ENCODE assay signal across 18 cellular contexts in genomic region chr17:69245617-69246016, GRCh38. TPM values are rescaled to one million over a fixed set of nuclear protein-coding genes. Genes with fewer than 3 reads are reported as not detected.
A peak's percentile ranks its signal among the peaks of the same experiment; 100 is the strongest.
DNase-seq lines count a peak whose midpoint lies in the region; ATAC-seq, FAIRE-seq and TF ChIP-seq lines count a peak whose summit lies in the region.
"Had no signal": no experiment of that assay in that cellular context is flagged by ENCODE, and none has a peak within 500 bp of the region (broad histone marks: within the 10 kb centered on the region; RNA-seq: fewer than 3 reads in every experiment).

No MANE protein-coding gene starts in this region.

- H2BK5ac ChIP-seq in mesenchymal stem cell (ENCODE audit: low read depth, low read length, poor library complexity, severe bottlenecking): no peak overlapping the region
- no peak overlapping the region for H2BK5ac ChIP-seq in H9 (ENCODE audit: insufficient read length, low read length)

- WGBS in K562 (ENCODE audit: insufficient coverage, low coverage, missing lambda C conversion rate): 2% methylated on average over 2 of the region's 2 CpGs
- whole genome bisulfite sequencing in mesenchymal stem cell: no CpG with 5 or more reads among the region's 2 CpGs
- WGBS in right cardiac atrium: 65% methylated on average over 2 of the region's 2 CpGs
- no CpG with 5 or more reads among the region's 2 CpGs for WGBS in H9 (ENCODE audit: extremely low coverage, insufficient read length, low lambda C conversion rate)

- H3K27me3 ChIP-seq in GM06990 (replicated peaks; ENCODE audit: control insufficient read depth, insufficient read depth, low read length) (no peaks in the 10 kb centered on the region), K562 (ENCODE audit: control insufficient read depth in 2 of 2, insufficient read depth in 2 of 2, low read length in 2 of 2) (no peaks in the 10 kb centered on the region), mesenchymal stem cell (ENCODE audit: control insufficient read depth in 1 of 2, insufficient read depth in 1 of 2, low read length in 2 of 2) (no peaks in the 10 kb centered on the region), right cardiac atrium (ENCODE audit: control insufficient read depth, insufficient read depth) (no peaks in the 10 kb centered on the region), H9 (ENCODE audit: insufficient read depth, low read length) (no peaks in the 10 kb centered on the region)
- H3K27me3 ChIP-seq: SJSA1 had no signal

- no peak overlapping the region for H3K56ac ChIP-seq in H9 (ENCODE audit: insufficient read length, low read depth, low read length)

- H3K4me3 Mint-ChIP-seq in H9: no peak overlapping the region
- H3K4me3 Mint-ChIP-seq: CD4-positive, alpha-beta memory T cell; T-cell had no signal

- H3T11ph ChIP-seq in H9 (ENCODE audit: low read length): no peak overlapping the region

- DNase-seq in GM06990 (ENCODE audit: extremely low read depth, insufficient read length) (peak; percentile 25), K562 (ENCODE audit: extremely low read depth in 1 of 4, low spot score in 3 of 4) (no peak), mesenchymal stem cell (no peak), posterior cingulate gyrus (no peak), right cardiac atrium (no peak), H9 (no peak)
- DNase-seq: CD4-positive, alpha-beta memory T cell; H7; NCI-H187 treated with DMSO at 0.1 percent for 48 hours; NCI-H446; NCI-H69; NK-92 treated with Interleukin-12 subunit alpha and Interleukin-12 subunit beta, amount 100 ng/mL, for 24 hours; PC-9; T-cell had no signal

- intact Hi-C loops in K562 (cut with micrococcal nuclease) (loop anchor here (1.0 kb wide), 1 partner anchor 471 kb away; no protein-coding TSS in a partner anchor), posterior cingulate gyrus (cut with DNase I) (loop anchor here (2.0 kb wide), 1 partner anchor 473 kb away; no protein-coding TSS in a partner anchor), right cardiac atrium (cut with DNase I) (loop anchor here in 1 of 4 donors (5.0 kb wide), 1 partner anchor 468 kb away; no protein-coding TSS in a partner anchor)

- H3K27ac ChIP-seq in K562 (ENCODE audit: extremely low read depth, low read depth, low read length) (no peak overlapping the region), mesenchymal stem cell (ENCODE audit: low read length, poor library complexity, severe bottlenecking) (no peak overlapping the region), right cardiac atrium (ENCODE audit: low read length) (no peak overlapping the region), H9 (ENCODE audit: insufficient read length, low read depth, low read length) (no peak overlapping the region)
- H3K27ac ChIP-seq: HL-60, PC-9, SJSA1 had no signal

- no peak for TF ChIP-seq POLR2A in K562 (conservative IDR thresholded peaks at IDR 0.05)

- BruUV-seq in K562 (replicated peaks; lab: Mats Ljungman, UMichigan): no TSS peak

- TF ChIP-seq CTCF in GM06990 (IDR thresholded peaks at IDR 0.05; ENCODE audit: insufficient read depth, low read length, poor library complexity, severe bottlenecking): no peak
- no peak for TF ChIP-seq CTCF in K562 (IDR thresholded peaks at IDR 0.05 in 2 of 3, conservative IDR thresholded peaks at IDR 0.05 in 1 of 3; ENCODE audit: insufficient read depth in 2 of 3, low read depth in 1 of 3, low read length in 3 of 3)
- no peak for TF ChIP-seq CTCF in H9 (conservative IDR thresholded peaks at IDR 0.05)

- H4K5ac ChIP-seq in H9 (ENCODE audit: insufficient read length, low read depth, low read length): no peak overlapping the region

- H3K4ac ChIP-seq in mesenchymal stem cell (ENCODE audit: low read depth in 1 of 2, low read length in 2 of 2): no peak overlapping the region
- H3K4ac ChIP-seq in H9 (ENCODE audit: low read depth, low read length): no peak overlapping the region

- H3K27ac Mint-ChIP-seq in H9: no peak overlapping the region
- H3K27ac Mint-ChIP-seq: CD4-positive, alpha-beta memory T cell; T-cell had no signal

- H4K91ac ChIP-seq in mesenchymal stem cell (ENCODE audit: low read length) (no peak overlapping the region), H9 (ENCODE audit: insufficient read length, low read depth, low read length) (no peak overlapping the region)

- H4K8ac ChIP-seq in mesenchymal stem cell (ENCODE audit: low read length) (no peak overlapping the region), H9 (replicated peaks; ENCODE audit: insufficient read length, low read depth, low read length) (no peak overlapping the region)

- H3K9me3 Mint-ChIP-seq in H9: no peaks in the 10 kb centered on the region
- H3K9me3 Mint-ChIP-seq: CD4-positive, alpha-beta memory T cell; T-cell had no signal

- H2BK12ac ChIP-seq in mesenchymal stem cell (ENCODE audit: low read length in 2 of 2) (no peak overlapping the region), H9 (ENCODE audit: insufficient read length, low read depth, low read length) (no peak overlapping the region)

- TF ChIP-seq EP300 in K562 (IDR thresholded peaks at IDR 0.05; ENCODE audit: low read length): no peak

- no peaks in the 10 kb centered on the region for H3K4me1 Mint-ChIP-seq in H9
- H3K4me1 Mint-ChIP-seq: CD4-positive, alpha-beta memory T cell; T-cell had no signal

- H3K4me2 ChIP-seq in K562 (ENCODE audit: insufficient read depth, low read length) (no peak overlapping the region; the same call in 1 of the 2 replicates), mesenchymal stem cell (ENCODE audit: low read length, poor library complexity, severe bottlenecking) (no peak overlapping the region), H9 (ENCODE audit: insufficient read depth, insufficient read length, low read length) (no peak overlapping the region)
- H3K4me2 ChIP-seq: PC-9 had no signal

- H3K4me1 ChIP-seq in K562 (replicated peaks in 1 of 2; ENCODE audit: control insufficient read depth in 2 of 2, insufficient read depth in 2 of 2, low read length in 2 of 2) (no peaks in the 10 kb centered on the region; a peak in 1 of 5 replicates), mesenchymal stem cell (ENCODE audit: control insufficient read depth, insufficient read depth, low read depth, low read length) (no peaks in the 10 kb centered on the region), right cardiac atrium (ENCODE audit: control insufficient read depth, insufficient read depth, low read length) (no peaks in the 10 kb centered on the region), H9 (ENCODE audit: insufficient read depth, low read length) (no peaks in the 10 kb centered on the region)
- H3K4me1 ChIP-seq: SJSA1 had no signal

- H2BK15ac ChIP-seq in mesenchymal stem cell (ENCODE audit: low read depth, poor library complexity, severe bottlenecking) (no peak overlapping the region), H9 (ENCODE audit: low read depth, low read length) (no peak overlapping the region)

- in situ Hi-C loops in K562 (cut with MboI): loop anchor here (25.0 kb wide), 1 partner anchor 283 kb away; the partner anchor contains the start of gene ABCA8

- H2BK20ac ChIP-seq in H9 (ENCODE audit: low read depth, low read length, poor library complexity, severe bottlenecking): no peak overlapping the region

- CTCF ChIA-PET in K562 (lab: Yijun Ruan, JAX; ENCODE audit: low intra/inter-chr PET ratio): interaction anchor here (0.6 to 2.2 kb wide), 4 partner anchors 10 to 474 kb away, joined by 4 to 17 read pairs (median 14); no protein-coding TSS in a partner anchor

- H3K4me3 ChIP-seq in GM06990 (replicated peaks; ENCODE audit: low read depth, low read length): no peak overlapping the region
- H3K4me3 ChIP-seq in K562: no peak overlapping the region
- H3K4me3 ChIP-seq in mesenchymal stem cell (ENCODE audit: insufficient read depth in 1 of 2, low read depth in 1 of 2, low read length in 2 of 2): no peak overlapping the region
- H3K4me3 ChIP-seq in right cardiac atrium (ENCODE audit: low read length): no peak overlapping the region
- H3K4me3 ChIP-seq: PC-9, SJSA1 had no signal

- H4K20me1 ChIP-seq in K562 (replicated peaks; ENCODE audit: control insufficient read depth, insufficient read depth, low read length) (no peaks in the 10 kb centered on the region), H9 (ENCODE audit: control insufficient read depth, insufficient read depth, insufficient read length) (no peaks in the 10 kb centered on the region)

- no peaks in the 10 kb centered on the region for H3K79me2 ChIP-seq in K562 (ENCODE audit: control insufficient read depth, insufficient read depth, low read length)
- H3K79me2 ChIP-seq in H9 (ENCODE audit: insufficient read depth, low read length): no peaks in the 10 kb centered on the region

- H2AK5ac ChIP-seq in mesenchymal stem cell (ENCODE audit: low read length, severe bottlenecking) (no peak overlapping the region), H9 (ENCODE audit: insufficient read length, low read length) (no peak overlapping the region)

- H3K9me3 ChIP-seq in K562 (replicated peaks; ENCODE audit: control insufficient read depth, insufficient read depth, low read depth, low read length) (no peaks in the 10 kb centered on the region), mesenchymal stem cell (ENCODE audit: control insufficient read depth, low read length) (no peaks in the 10 kb centered on the region), right cardiac atrium (ENCODE audit: control insufficient read depth, low read length) (no peaks in the 10 kb centered on the region), H9 (ENCODE audit: control insufficient read depth, low read depth, low read length) (no peaks in the 10 kb centered on the region)
- H3K9me3 ChIP-seq: SJSA1 had no signal

- H3K9me1 ChIP-seq in K562 (ENCODE audit: control insufficient read depth, insufficient read depth, low read length): no peaks in the 10 kb centered on the region

- H3K18ac ChIP-seq in mesenchymal stem cell (ENCODE audit: low read depth in 1 of 2, low read length in 2 of 2): no peak overlapping the region
- H3K18ac ChIP-seq in H9 (ENCODE audit: insufficient read length, low read depth, low read length): no peak overlapping the region

- H3K14ac ChIP-seq in mesenchymal stem cell (ENCODE audit: low read length in 2 of 2) (no peak overlapping the region), H9 (ENCODE audit: insufficient read depth, low read length) (no peak overlapping the region)

- H3K9ac ChIP-seq in K562 (ENCODE audit: insufficient read depth in 1 of 2, low read depth in 2 of 2, low read length in 2 of 2): no peak overlapping the region
- peak overlapping the region; percentile 61 for H3K9ac ChIP-seq in mesenchymal stem cell (ENCODE audit: low read length)
- H3K9ac ChIP-seq in H9 (ENCODE audit: extremely low read depth, insufficient read length, low read length): no peak overlapping the region

- no peaks in the 10 kb centered on the region for H3K27me3 Mint-ChIP-seq in H9 (ENCODE audit: low read depth)
- H3K27me3 Mint-ChIP-seq: CD4-positive, alpha-beta memory T cell; T-cell had no signal

- ATAC-seq in GM21360 (IDR thresholded peaks at IDR 0.05; ENCODE audit: unreplicated experiment) (peak; percentile 48), K562 (no peak), right cardiac atrium (no peak)
- ATAC-seq: T-cell had no signal

- no peaks in the 10 kb centered on the region for H3K36me3 ChIP-seq in GM06990 (ENCODE audit: control insufficient read depth, insufficient read depth, low read length)
- H3K36me3 ChIP-seq in K562 (ENCODE audit: control insufficient read depth, insufficient read depth, low read length): no peaks in the 10 kb centered on the region
- no peaks in the 10 kb centered on the region for H3K36me3 ChIP-seq in mesenchymal stem cell (ENCODE audit: control insufficient read depth in 1 of 2, insufficient read depth in 2 of 2, low read depth in 1 of 2, low read length in 2 of 2)
- H3K36me3 ChIP-seq: SJSA1 had no signal

- H2BK120ac ChIP-seq in mesenchymal stem cell (ENCODE audit: low read depth, low read length): no peak overlapping the region
- H2BK120ac ChIP-seq in H9 (ENCODE audit: low read depth, low read length, poor library complexity, severe bottlenecking): no peak overlapping the region

- POLR2A ChIA-PET in K562 (lab: Yijun Ruan, JAX): no interaction called here

- no peaks in the 10 kb centered on the region for H3K36me3 Mint-ChIP-seq in H9 (ENCODE audit: insufficient read depth in 1 of 3, low read depth in 3 of 3)

- H3K23me2 ChIP-seq in H9 (ENCODE audit: insufficient read length, low read depth, low read length, poor library complexity, severe bottlenecking): no peaks in the 10 kb centered on the region

- H3K79me1 ChIP-seq in mesenchymal stem cell (replicated peaks; ENCODE audit: low read length, poor library complexity, severe bottlenecking): no peaks in the 10 kb centered on the region
- no peaks in the 10 kb centered on the region for H3K79me1 ChIP-seq in H9 (ENCODE audit: insufficient read depth, low read depth, low read length, poor library complexity, severe bottlenecking)

- H2AFZ ChIP-seq in K562 (ENCODE audit: low read depth, low read length) (peak overlapping the region; percentile 49; the same call in 1 of the 2 replicates), mesenchymal stem cell (ENCODE audit: low read depth, low read length) (no peak overlapping the region), H9 (ENCODE audit: low read length) (no peak overlapping the region)
- H2AFZ ChIP-seq: PC-9 had no signal

- H3K23ac ChIP-seq in mesenchymal stem cell (ENCODE audit: low read length in 2 of 2) (no peak overlapping the region), H9 (ENCODE audit: insufficient read length, low read depth, low read length) (no peak overlapping the region)

- no peak for FAIRE-seq in K562 (lab: Jason Lieb, UNC)
- FAIRE-seq: HTR-8/SVneo had no signal

- TF ChIP-seq RAD21 in K562 (CRISPR knock-in tag; conservative IDR thresholded peaks at IDR 0.05 in 1 of 2, IDR thresholded peaks at IDR 0.05 in 1 of 2): no peak

RNA-seq across cellular contexts. Expression of gene ABCA10, which starts 17.0 kb away (rescaled TPM):
- total RNA-seq in K562 (2011; cell fraction: chromatin; rRNA removed; ENCODE audit: low replicate concordance): 0.16 TPM in 1 of 2 replicates, not detected in the other
- total RNA-seq in K562 (2011; cell fraction: nucleolus; rRNA removed): not detected in 2 replicates
- total RNA-seq in K562 (2011; cell fraction: nucleoplasm; rRNA removed): not detected in 2 replicates
- total RNA-seq in K562 (2014; rRNA removed): 0.12 and 0.45 TPM in 2 replicates
- 0.15 TPM in 1 of 2 replicates, not detected in the other for total RNA-seq in K562 (2014; rRNA removed; fragmentation: Illumina TruSeq; extraction: Trizol)
- total RNA-seq in K562 (2015; rRNA removed; fragmentation: Illumina TruSeq; extraction: Trizol): not detected in 2 replicates
- 0.09 and 0.16 TPM in 2 replicates for total RNA-seq in K562 (2021)
- polyA plus RNA-seq in K562 (2011; rRNA removed): 0.03 and 0.04 TPM in 2 replicates
- 0.03 and 0.04 TPM in 2 replicates for polyA plus RNA-seq in K562 (2011; cell fraction: cytosol; rRNA removed)
- 0.08 TPM in 1 of 2 replicates, not detected in the other for polyA plus RNA-seq in K562 (2011; cell fraction: nucleus; rRNA removed)
- polyA plus RNA-seq in K562 (2012): 0.05 and 0.10 TPM in 2 replicates
- polyA plus RNA-seq in K562 (2014; fragmentation: Illumina TruSeq; extraction: Trizol): 0.15 TPM in 1 of 2 replicates, not detected in the other
- under 1 TPM; 0.13 to 0.17 TPM for polyA plus RNA-seq in K562 (2014; fragmentation: Nextera tagmentation; extraction: Ambion mirVana)
- polyA plus RNA-seq in K562 (2014; rRNA removed): 0.36 TPM in 1 of 2 replicates, not detected in the other
- polyA minus RNA-seq in K562 (2011; rRNA and poly(A)+ RNA removed): not detected in 2 replicates
- not detected in 2 replicates for polyA minus RNA-seq in K562 (2011; cell fraction: cytosol; rRNA and poly(A)+ RNA removed)
- 0.11 TPM in 1 of 2 replicates, not detected in the other for polyA minus RNA-seq in K562 (2011; cell fraction: nucleus; rRNA and poly(A)+ RNA removed)
- polyA plus RNA-seq in mesenchymal stem cell (2013, experiment 1 of 2): 0.46 TPM
- polyA plus RNA-seq in mesenchymal stem cell (2013, experiment 2 of 2): 0.48 TPM
- total RNA-seq in right cardiac atrium: 10 to 100 TPM in 1 of 4 donors, 1 to 10 TPM in 3; 5.0 to 11.6 (median 6.3) TPM
- 15.9 TPM for polyA plus RNA-seq in right cardiac atrium
- not detected in 2 replicates for total RNA-seq in H9 (2021)
- total RNA-seq: H7, PC-9 had no signal
- polyA plus RNA-seq: CD4-positive, alpha-beta memory T cell had no signal
